ENCODE assay signal across 18 cellular contexts in genomic region chr4:36267491-36268254, GRCh38. TPM values are rescaled to one million over a fixed set of nuclear protein-coding genes. Genes with fewer than 3 reads are reported as not detected.
DNase-seq lines count a peak whose midpoint lies in the region; TF ChIP-seq lines count a peak whose summit lies in the region.
"Had no signal": no experiment of that assay in that cellular context is flagged by ENCODE, and none has a peak within 500 bp of the region (broad histone marks: within the 10 kb centered on the region; RNA-seq: fewer than 3 reads in every experiment).

No MANE protein-coding gene starts in this region.

- no peaks in the 10 kb centered on the region for H3K9me3 Mint-ChIP-seq in CD8-positive, alpha-beta memory T cell
- H3K9me3 Mint-ChIP-seq in Calu3 (ENCODE audit: low read depth, unreplicated experiment) = no peaks in the 10 kb centered on the region
- H3K9me3 Mint-ChIP-seq: GM23338 had no signal

- peak overlapping the region; percentile 85 to 99 (median 94) for H3K27ac Mint-ChIP-seq in CD8-positive, alpha-beta memory T cell
- no peak overlapping the region for H3K27ac Mint-ChIP-seq in Calu3 (ENCODE audit: unreplicated experiment)
- H3K27ac Mint-ChIP-seq: GM23338 had no signal

- TF ChIP-seq CTCF in epithelial cell of esophagus (IDR thresholded peaks at IDR 0.05; ENCODE audit: insufficient read depth, low read depth, low read length, missing control alignments) (no peak), Calu3 (IDR thresholded peaks at IDR 0.05; ENCODE audit: unreplicated experiment) (no peak)

- CTCF ChIA-PET in CD8-positive, alpha-beta memory T cell (lab: Charles Lee) = interaction anchor here (0.8 to 2.2 kb wide), 4 partner anchors 10 to 24 kb away, joined by 3 to 11 read pairs (median 4); partner anchors contain the start of gene ARAP2
- CTCF ChIA-PET in Calu3 (lab: Charles Lee) = no interaction called here

- no peaks in the 10 kb centered on the region for H3K36me3 Mint-ChIP-seq in CD8-positive, alpha-beta memory T cell
- H3K36me3 Mint-ChIP-seq in Calu3 (ENCODE audit: insufficient read depth, unreplicated experiment) = no peaks in the 10 kb centered on the region

- no peak overlapping the region for H3K27ac ChIP-seq in CD8-positive, alpha-beta memory T cell (ENCODE audit: low read depth, low read length)
- H3K27ac ChIP-seq: gastroesophageal sphincter, transverse colon had no signal

- H3K27me3 Mint-ChIP-seq in CD8-positive, alpha-beta memory T cell = no peaks in the 10 kb centered on the region
- no peaks in the 10 kb centered on the region for H3K27me3 Mint-ChIP-seq in Calu3 (ENCODE audit: unreplicated experiment)

- H3K4me1 Mint-ChIP-seq in CD8-positive, alpha-beta memory T cell = peaks cover 45 to 55% (median 49%) of the 10 kb centered on the region in 3 donors
- H3K4me1 Mint-ChIP-seq in Calu3 (ENCODE audit: low read depth, unreplicated experiment) = no peaks in the 10 kb centered on the region

- H3K36me3 ChIP-seq in CD8-positive, alpha-beta memory T cell (ENCODE audit: insufficient read depth, low read length) = no peaks in the 10 kb centered on the region
- H3K36me3 ChIP-seq: gastroesophageal sphincter, transverse colon had no signal

- no peaks in the 10 kb centered on the region for H3K27me3 ChIP-seq in CD8-positive, alpha-beta memory T cell (ENCODE audit: insufficient read depth, low read length, poor library complexity, severe bottlenecking)
- H3K27me3 ChIP-seq: gastroesophageal sphincter, transverse colon had no signal

- no peak overlapping the region for H3K4me3 ChIP-seq in CD8-positive, alpha-beta memory T cell (ENCODE audit: low read length)
- H3K4me3 ChIP-seq in epithelial cell of esophagus (ENCODE audit: low read length) = no peak overlapping the region
- H3K4me3 ChIP-seq: gastroesophageal sphincter, GM23338, transverse colon had no signal

- peak; percentile 76 to 80 for DNase-seq in AML-193 (lab: John Stamatoyannopoulos, UW)
- no peak for DNase-seq in CD8-positive, alpha-beta memory T cell
- DNase-seq in SKM-1 treated with dmso at 0.1 percent for 144 hours (lab: John Stamatoyannopoulos, UW; ENCODE audit: unreplicated experiment) = peak; percentile 50
- peak; percentile 80 for DNase-seq in epithelial cell of esophagus (ENCODE audit: low read depth)
- no peak for DNase-seq in inferior parietal cortex (ENCODE audit: extremely low spot score)
- DNase-seq in Calu3 = no peak
- DNase-seq in NCI-H1694 treated with DMSO at 0.1 percent for 48 hours (lab: John Stamatoyannopoulos, UW) = no peak
- DNase-seq in NCI-H187 treated with DMSO at 0.1 percent for 48 hours (lab: John Stamatoyannopoulos, UW) = no peak
- DNase-seq: cerebellar nuclear complex; mesendoderm; MM.1S; NCI-H774; right cardiac atrium; stimulated activated CD4-positive, alpha-beta T cell treated with anti-CD3 and anti-CD28 coated beads, Interleukin-1b, Interleukin-23, amount 100 ng/mL, for 48 hours; transverse colon had no signal

- no peaks in the 10 kb centered on the region for H3K9me3 ChIP-seq in CD8-positive, alpha-beta memory T cell (ENCODE audit: low read length)
- H3K9me3 ChIP-seq: gastroesophageal sphincter, transverse colon had no signal

- POLR2A ChIA-PET in CD8-positive, alpha-beta memory T cell (lab: Charles Lee) = interaction anchor here (1.0 to 1.7 kb wide), 4 partner anchors 13 to 23 kb away, joined by 3 to 7 read pairs (median 6); partner anchors contain the start of gene ARAP2

- H3K4me3 Mint-ChIP-seq in CD8-positive, alpha-beta memory T cell = peak overlapping the region in 5 of 7 donors; percentile 10 to 55 (median 26)
- H3K4me3 Mint-ChIP-seq in Calu3 (ENCODE audit: low read depth, unreplicated experiment) = no peak overlapping the region
- H3K4me3 Mint-ChIP-seq: GM23338 had no signal

- intact Hi-C loops in Calu3 (cut with micrococcal nuclease; ENCODE audit: unreplicated experiment) = no loop called here

- no TSS peak for BruUV-seq in Calu3 (replicated peaks; lab: Mats Ljungman, UMichigan)

- H3K4me1 ChIP-seq in CD8-positive, alpha-beta memory T cell (ENCODE audit: insufficient read depth, low read length) = peaks cover 25% of the 10 kb centered on the region
- H3K4me1 ChIP-seq: gastroesophageal sphincter, transverse colon had no signal

RNA-seq across cellular contexts. Expression of gene DTHD1, which starts 13.7 kb away (rescaled TPM):
- 1 to 10 TPM; 3.3 to 3.5 TPM for total RNA-seq in CD8-positive, alpha-beta memory T cell
- polyA plus RNA-seq in CD8-positive, alpha-beta memory T cell = 5.9 TPM
- not detected in 2 replicates for total RNA-seq in Calu3 (2022)
- total RNA-seq: GM23338, Right ventricle myocardium inferior had no signal
- polyA plus RNA-seq: GM23338 had no signal

RNA-seq across cellular contexts. Expression of gene ARAP2, which starts 23.4 kb away (rescaled TPM):
- 10 to 100 TPM; 49.7 to 49.9 TPM for total RNA-seq in CD8-positive, alpha-beta memory T cell
- polyA plus RNA-seq in CD8-positive, alpha-beta memory T cell = 44.2 TPM
- total RNA-seq in Calu3 (2022) = 30.0 and 30.2 TPM in 2 replicates

Comparison
In these comparisons a context has a peak if more than half of its experiments do, and no peak if none do; other contexts are left out.
1. DNase-seq: peak in AML-193 (2 of 2), SKM-1 treated with dmso at 0.1 percent for 144 hours (single experiment) and epithelial cell of esophagus (single experiment); none in CD8-positive, alpha-beta memory T cell (0 of 5), inferior parietal cortex (single experiment), Calu3 (single experiment), NCI-H1694 treated with DMSO at 0.1 percent for 48 hours (single experiment) and NCI-H187 treated with DMSO at 0.1 percent for 48 hours (single experiment).